ENCODE assay signal across 8 cellular contexts in the genomic region with DNA sequence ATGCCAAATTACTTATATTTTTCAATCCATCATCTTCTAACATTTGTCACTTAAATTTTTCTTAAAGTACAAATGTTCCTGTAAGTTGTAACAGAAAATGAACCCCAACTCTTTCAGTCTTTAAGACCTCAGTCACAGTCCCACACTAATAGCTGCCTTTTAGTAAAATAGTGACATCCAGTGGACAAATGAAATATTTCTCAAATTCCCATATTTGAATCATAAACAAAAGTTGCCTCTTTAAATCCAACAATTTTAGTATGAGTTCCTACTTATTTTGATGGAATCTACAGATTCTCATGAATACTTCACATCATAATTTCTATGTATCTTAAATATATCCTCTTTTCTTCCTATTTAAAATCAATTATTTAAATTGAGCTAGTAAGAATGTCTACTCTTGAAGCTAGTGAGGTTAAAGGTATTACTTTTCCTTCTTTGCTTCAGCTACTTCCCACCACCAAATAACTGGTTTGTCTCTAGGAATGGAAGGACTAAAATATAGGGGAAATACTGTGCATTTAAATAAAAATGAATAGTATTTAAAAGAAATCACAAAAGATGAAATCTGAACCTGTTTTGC. TPM values are rescaled to one million over a fixed set of nuclear protein-coding genes. Genes with fewer than 3 reads are reported as not detected.
DNase-seq lines count a peak whose midpoint lies in the region; ATAC-seq and TF ChIP-seq lines count a peak whose summit lies in the region.

No MANE protein-coding gene starts in this region.

- peaks cover 54% of the 10 kb centered on the region for H3K36me3 ChIP-seq in SU-DHL-6 (ENCODE audit: low read length)

- H3K9me2 ChIP-seq in SU-DHL-6 (replicated peaks; ENCODE audit: insufficient read depth, low read length): no peaks in the 10 kb centered on the region

- H3F3A ChIP-seq in SU-DHL-6 (ENCODE audit: insufficient read depth): peaks cover 12% of the 10 kb centered on the region; the same call in 1 of the 2 replicates

- 0 out of 2 replicates have a peak, but pooled peaks cover 8% of the 10 kb centered on the region for H4K20me1 ChIP-seq in SU-DHL-6 (ENCODE audit: low read depth, low read length)

- intact Hi-C loops in left ventricle myocardium superior (cut with micrococcal nuclease): no loop called here

- DNase-seq in DMS114 treated with DMSO at 0.1 percent for 48 hours (lab: John Stamatoyannopoulos, UW; ENCODE audit: unreplicated experiment): peak; percentile 15
- DNase-seq in GM20000 (ENCODE audit: low spot score): no peak
- DNase-seq in left ventricle myocardium superior: no peak
- DNase-seq in NK-92 (lab: John Stamatoyannopoulos, UW; ENCODE audit: unreplicated experiment): no peak
- DNase-seq in activated naive CD4-positive, alpha-beta T cell treated with Interleukin-2 at 50 U/mL for 16 hours: no peak
- DNase-seq in cortex of kidney (lab: John Stamatoyannopoulos, UW): no peak

- peak; percentile 78 for ATAC-seq in HG03565 (IDR thresholded peaks at IDR 0.05; ENCODE audit: unreplicated experiment)
- peak; percentile 58 for ATAC-seq in left ventricle myocardium superior

- no peaks in the 10 kb centered on the region for H3K27me3 ChIP-seq in SU-DHL-6 (ENCODE audit: low read length)

- peaks cover 36% of the 10 kb centered on the region for H3K79me2 ChIP-seq in SU-DHL-6 (ENCODE audit: insufficient read depth, low read length)

- no peaks in the 10 kb centered on the region for H3K9me3 ChIP-seq in SU-DHL-6 (ENCODE audit: insufficient read depth, low read length)

- H2AFZ ChIP-seq in SU-DHL-6 (ENCODE audit: low read depth, low read length, severe bottlenecking): no peak overlapping the region

- no peak overlapping the region for H3K9ac ChIP-seq in SU-DHL-6 (ENCODE audit: low read length)

- H3K4me3 ChIP-seq in SU-DHL-6 (ENCODE audit: insufficient read depth, low read length, poor library complexity, severe bottlenecking): no peak overlapping the region

- TF ChIP-seq CTCF in GM20000 (IDR thresholded peaks at IDR 0.05; ENCODE audit: extremely low read depth, missing control alignments): peak; percentile 45
- peak; percentile 30 for TF ChIP-seq CTCF in SU-DHL-6 (IDR thresholded peaks at IDR 0.05; ENCODE audit: insufficient read depth, low read length, poor library complexity, severe bottlenecking)

- H3K4me2 ChIP-seq in SU-DHL-6 (ENCODE audit: low read depth, low read length, poor library complexity, severe bottlenecking): no peak overlapping the region

- H3K27ac ChIP-seq in SU-DHL-6 (ENCODE audit: low read depth, low read length): no peak overlapping the region

RNA-seq across cellular contexts. Expression of a gene that starts 9.2 kb away (rescaled TPM):
- 18.3 TPM for total RNA-seq in left ventricle myocardium superior

RNA-seq across cellular contexts. Expression of a gene that starts 24.8 kb away (rescaled TPM):
- 43.5 TPM for total RNA-seq in left ventricle myocardium superior
